In genomic region chr17:284676-285355, GRCh38 we compare ENCODE assay signal across 20 cellular contexts.
"Had no signal": no experiment of that assay in that cellular context is flagged by ENCODE, and none has a peak within 500 bp of the region (broad histone marks: within the 10 kb centered on the region; RNA-seq: fewer than 3 reads in every experiment).

No MANE protein-coding gene starts in this region.

- H3K9me3 ChIP-seq: gastroesophageal sphincter, stomach, testis, upper lobe of left lung had no signal

- H3K4me3 ChIP-seq: gastroesophageal sphincter, heart right ventricle, skin epidermis, stomach, testis, upper lobe of left lung had no signal

- H3K36me3 ChIP-seq: brain microvascular endothelial cell, gastroesophageal sphincter had no signal

- H3K27ac ChIP-seq: brain microvascular endothelial cell, gastroesophageal sphincter, heart right ventricle, skin epidermis, stomach, testis, upper lobe of left lung had no signal

- H3K4me1 ChIP-seq: gastroesophageal sphincter, stomach, testis had no signal

- ATAC-seq: activated CD4-positive, alpha-beta T cell treated with anti-CD3 and anti-CD28 coated beads for 36 hours; esophagus mucosa; gastroesophageal sphincter; natural killer cell; SK-N-SH treated with all-trans-retinoic acid at 6 μM for 48 hours; T-cell; WTC11 had no signal

- DNase-seq: activated CD4-positive, alpha-beta T cell treated with anti-CD3 and anti-CD28 coated beads for 36 hours; activated CD4-positive, alpha-beta T cell treated with anti-CD3 and anti-CD28 coated beads, Interleukin-2, amount 50 U/mL, for 48 hours; activated naive CD4-positive, alpha-beta T cell; activated naive CD8-positive, alpha-beta T cell treated with anti-CD3 and anti-CD28 coated beads, Interleukin-2, amount 10 ng/mL, durations not matched to agents 7 days and 5 days; anterior cingulate cortex; brain microvascular endothelial cell; effector CD8-positive, alpha-beta T cell; heart right ventricle; natural killer cell; stimulated activated CD4-positive, alpha-beta T cell treated with anti-CD3 and anti-CD28 coated beads, Interleukin-15, amount 100 ng/mL, for 24 hours; stimulated activated CD4-positive, alpha-beta T cell treated with anti-CD3 and anti-CD28 coated beads, Interleukin-4, amount 100 ng/mL, for 1 hour; stomach; T-cell; testis had no signal
